In genomic region chr22:33919591-33920501, GRCh38 we compare ENCODE assay signal across 8 cellular contexts. TPM values are rescaled to one million over a fixed set of nuclear protein-coding genes. Genes with fewer than 3 reads are reported as not detected.
DNase-seq lines count a peak whose midpoint lies in the region; ATAC-seq, FAIRE-seq and TF ChIP-seq lines count a peak whose summit lies in the region.

TSS of gene LARGE1 (minus strand) at chr22:33920476.

- TF ChIP-seq CTCF in neural cell (IDR thresholded peaks at IDR 0.05; ENCODE audit: poor library complexity, severe bottlenecking) = no peak

- H3K79me2 ChIP-seq in neural cell (replicated peaks; ENCODE audit: insufficient read depth, low read length) = peaks cover 41% of the 10 kb centered on the region

- peak within 1 kb of the TSS; percentile 78 for H3K27ac ChIP-seq in neural cell (ENCODE audit: low read length)

- H3K9me3 Mint-ChIP-seq in activated CD4-positive, alpha-beta T cell treated with anti-CD3 and anti-CD28 coated beads, Interleukin-2, amount 10 ng/mL, durations not matched to agents 24 days and 14 days = peaks cover 4% of the 10 kb centered on the region
- H3K9me3 Mint-ChIP-seq in activated CD4-positive, alpha-beta memory T cell treated with anti-CD3 and anti-CD28 coated beads for 36 hours = no peaks in the 10 kb centered on the region

- ATAC-seq in HG03175 (IDR thresholded peaks at IDR 0.05; ENCODE audit: unreplicated experiment) = peak; percentile 23
- ATAC-seq in HG03469 (IDR thresholded peaks at IDR 0.05; ENCODE audit: unreplicated experiment) = no peak

- peaks cover 46% of the 10 kb centered on the region for H3K27me3 Mint-ChIP-seq in activated CD4-positive, alpha-beta T cell treated with anti-CD3 and anti-CD28 coated beads, Interleukin-2, amount 10 ng/mL, durations not matched to agents 24 days and 14 days
- H3K27me3 Mint-ChIP-seq in activated CD4-positive, alpha-beta memory T cell treated with anti-CD3 and anti-CD28 coated beads for 36 hours = peaks cover 55% of the 10 kb centered on the region

- H3K4me3 Mint-ChIP-seq in activated CD4-positive, alpha-beta T cell treated with anti-CD3 and anti-CD28 coated beads, Interleukin-2, amount 10 ng/mL, durations not matched to agents 24 days and 14 days = peak within 1 kb of the TSS; percentile 60
- peak within 1 kb of the TSS; percentile 62 for H3K4me3 Mint-ChIP-seq in activated CD4-positive, alpha-beta memory T cell treated with anti-CD3 and anti-CD28 coated beads for 36 hours

- peak within 1 kb of the TSS; percentile 84 for H2AFZ ChIP-seq in neural cell (ENCODE audit: low read depth, low read length)

- TF ChIP-seq EP300 in neural cell (conservative IDR thresholded peaks at IDR 0.05; ENCODE audit: poor library complexity, severe bottlenecking) = no peak

- CTCF ChIA-PET in activated CD4-positive, alpha-beta memory T cell treated with anti-CD3 and anti-CD28 coated beads for 36 hours (lab: Charles Lee) = no interaction called here

- peak; percentile 56 for DNase-seq in activated CD4-positive, alpha-beta T cell treated with anti-CD3 and anti-CD28 coated beads, Interleukin-2, amount 10 ng/mL, durations not matched to agents 24 days and 14 days
- DNase-seq in activated CD4-positive, alpha-beta T cell treated with anti-CD3 and anti-CD28 coated beads, Interleukin-2, amount 50 U/mL, for 4 hours = no peak
- peak; percentile 18 for DNase-seq in activated CD4-positive, alpha-beta memory T cell treated with anti-CD3 and anti-CD28 coated beads for 36 hours
- DNase-seq in frontal cortex (ENCODE audit: low spot score in 2 of 2) (peak in 1 of 2 donors; percentile 57), RCC 7860 (ENCODE audit: low spot score) (no peak)

- intact Hi-C loops in activated CD4-positive, alpha-beta T cell treated with anti-CD3 and anti-CD28 coated beads, Interleukin-2, amount 10 ng/mL, durations not matched to agents 24 days and 14 days (cut with micrococcal nuclease) = no loop called here
- intact Hi-C loops in activated CD4-positive, alpha-beta memory T cell treated with anti-CD3 and anti-CD28 coated beads for 36 hours (cut with micrococcal nuclease) = loop anchor here (5.0 kb wide), 1 partner anchor 618 kb away; no protein-coding TSS in a partner anchor

- H3K9ac ChIP-seq in neural cell (ENCODE audit: low read length) = peak within 1 kb of the TSS; percentile 78

- TF ChIP-seq RAD21 in neural cell (conservative IDR thresholded peaks at IDR 0.05) = no peak

- POLR2A ChIA-PET in activated CD4-positive, alpha-beta memory T cell treated with anti-CD3 and anti-CD28 coated beads for 36 hours (lab: Charles Lee) = no interaction called here

- peaks cover 8% of the 10 kb centered on the region for H4K20me1 ChIP-seq in neural cell (ENCODE audit: insufficient read depth)

- peaks cover 3% of the 10 kb centered on the region for H3K4me1 Mint-ChIP-seq in activated CD4-positive, alpha-beta T cell treated with anti-CD3 and anti-CD28 coated beads, Interleukin-2, amount 10 ng/mL, durations not matched to agents 24 days and 14 days
- peaks cover 16% of the 10 kb centered on the region for H3K4me1 Mint-ChIP-seq in activated CD4-positive, alpha-beta memory T cell treated with anti-CD3 and anti-CD28 coated beads for 36 hours (ENCODE audit: low read depth)

- H3F3A ChIP-seq in neural cell (ENCODE audit: insufficient read depth, low read length, poor library complexity, severe bottlenecking) = no peaks in the 10 kb centered on the region

- no peaks in the 10 kb centered on the region for H3K27me3 ChIP-seq in neural cell (ENCODE audit: insufficient read depth, low read depth, low read length)

- peak within 1 kb of the TSS; percentile 79 for H3K4me2 ChIP-seq in neural cell (ENCODE audit: low read length)

- no peaks in the 10 kb centered on the region for H3K36me3 ChIP-seq in neural cell (ENCODE audit: insufficient read depth, low read length)

- H3K9me3 ChIP-seq in neural cell (ENCODE audit: low read length) = no peaks in the 10 kb centered on the region

- FAIRE-seq in frontal cortex (lab: Jason Lieb, UNC) (no peak), RCC 7860 (lab: Jason Lieb, UNC) (no peak)

- no peaks in the 10 kb centered on the region for H3K9me2 ChIP-seq in neural cell (ENCODE audit: insufficient read depth, low read length)

- no peak within 1 kb of the TSS for H3K27ac Mint-ChIP-seq in activated CD4-positive, alpha-beta T cell treated with anti-CD3 and anti-CD28 coated beads, Interleukin-2, amount 10 ng/mL, durations not matched to agents 24 days and 14 days
- no peak within 1 kb of the TSS for H3K27ac Mint-ChIP-seq in activated CD4-positive, alpha-beta memory T cell treated with anti-CD3 and anti-CD28 coated beads for 36 hours

- peaks cover 2% of the 10 kb centered on the region for H3K36me3 Mint-ChIP-seq in activated CD4-positive, alpha-beta T cell treated with anti-CD3 and anti-CD28 coated beads, Interleukin-2, amount 10 ng/mL, durations not matched to agents 24 days and 14 days (ENCODE audit: low read depth)
- H3K36me3 Mint-ChIP-seq in activated CD4-positive, alpha-beta memory T cell treated with anti-CD3 and anti-CD28 coated beads for 36 hours = peaks cover 1% of the 10 kb centered on the region

- H3K4me3 ChIP-seq in neural cell (ENCODE audit: low read length) = peak within 1 kb of the TSS; percentile 92

TF ChIP-seq in neural cell, 6 proteins besides CTCF, POLR2A, EP300 and RAD21:
- TF ChIP-seq MXI1 (conservative IDR thresholded peaks at IDR 0.05; ENCODE audit: poor library complexity, severe bottlenecking) (peak; percentile 42), TAF1 (IDR thresholded peaks at IDR 0.05; ENCODE audit: low read depth) (no peak)
TF ChIP-seq in neural cell: peak in this region for 1.

RNA-seq across cellular contexts. Expression of gene LARGE1, which starts in this region (rescaled TPM):
- 0.47 TPM in 1 of 2 replicates, not detected in the other for total RNA-seq in activated CD4-positive, alpha-beta T cell treated with anti-CD3 and anti-CD28 coated beads, Interleukin-2, amount 10 ng/mL, durations not matched to agents 24 days and 14 days
- 1 to 10 TPM in 1 of 2 experiments, under 1 TPM in 1; 0.81 to 2.0 TPM for total RNA-seq in activated CD4-positive, alpha-beta memory T cell treated with anti-CD3 and anti-CD28 coated beads for 36 hours
- total RNA-seq in frontal cortex = 35.5 TPM
- polyA plus RNA-seq in neural cell = 27.5 and 34.0 TPM in 2 replicates
- polyA minus RNA-seq in neural cell = 66.5 and 73.7 TPM in 2 replicates

Comparison
In these comparisons a context has a peak if more than half of its experiments do, and no peak if none do; other contexts are left out.
1. RNA of gene LARGE1 (total RNA-seq): 35.5 TPM in frontal cortex (single experiment); 0.81 to 2.0 TPM in activated CD4-positive, alpha-beta memory T cell treated with anti-CD3 and anti-CD28 coated beads for 36 hours and 0.47 TPM in activated CD4-positive, alpha-beta T cell treated with anti-CD3 and anti-CD28 coated beads, Interleukin-2, amount 10 ng/mL, durations not matched to agents 24 days and 14 days; every median in the first group is over 10 times any median in the second.
2. Peak in DNase-seq in activated CD4-positive, alpha-beta T cell treated with anti-CD3 and anti-CD28 coated beads, Interleukin-2, amount 10 ng/mL, durations not matched to agents 24 days and 14 days; RNA of the gene not detected or under 1 TPM.